8 cellular contexts compared by ENCODE assay signal in the genomic region with DNA sequence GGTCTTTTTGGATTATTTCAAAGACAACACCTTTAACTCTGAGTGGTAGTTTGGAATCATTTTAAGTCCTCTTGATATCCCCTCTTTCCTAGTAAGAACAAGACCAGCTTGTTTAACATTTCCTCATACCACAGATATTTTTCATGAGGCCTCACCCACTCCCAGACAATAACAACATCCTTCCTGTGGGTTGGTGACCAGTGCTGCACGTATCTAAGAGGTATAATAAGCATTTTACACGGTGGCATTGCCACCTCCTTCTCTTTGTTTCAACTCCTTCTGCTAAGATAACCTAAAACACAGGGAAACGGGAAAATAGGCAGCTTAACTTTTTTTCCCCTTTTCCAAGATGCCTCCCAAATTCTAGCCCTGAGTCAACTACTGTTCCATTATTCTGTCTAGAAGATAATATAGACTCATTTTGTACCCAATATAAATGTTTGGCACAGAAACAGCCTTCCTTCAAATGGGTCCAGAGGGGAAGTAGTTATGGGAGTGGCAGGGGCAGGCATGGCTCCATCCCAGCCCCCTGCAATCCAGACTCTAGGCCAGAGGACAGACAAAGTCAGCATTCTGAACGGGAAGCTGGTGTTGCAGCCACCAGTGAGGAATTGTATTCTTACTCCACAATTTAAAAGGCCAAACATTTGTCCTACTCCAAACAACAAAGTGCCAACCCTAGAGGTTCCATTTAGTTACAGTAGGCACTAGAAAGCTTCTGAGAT. TPM values are rescaled to one million over a fixed set of nuclear protein-coding genes. Genes with fewer than 3 reads are reported as not detected.
DNase-seq lines count a peak whose midpoint lies in the region; ATAC-seq and TF ChIP-seq lines count a peak whose summit lies in the region.

No MANE protein-coding gene starts in this region.

- no peaks in the 10 kb centered on the region for H3K9me3 ChIP-seq in skeletal muscle satellite cell (replicated peaks; ENCODE audit: low read length)

- H3K4me2 ChIP-seq in skeletal muscle satellite cell (ENCODE audit: low read length), result peak overlapping the region; percentile 66

- H3K27me3 ChIP-seq in skeletal muscle satellite cell (ENCODE audit: control insufficient read depth, insufficient read depth, low read length), result no peaks in the 10 kb centered on the region

- DNase-seq in GM03348 (ENCODE audit: low spot score) (peak; percentile 59), glomerular visceral epithelial cell (ENCODE audit: extremely low spot score) (peak; percentile 73), islet precursor cell (no peak)

- H3K4me1 ChIP-seq in skeletal muscle satellite cell (ENCODE audit: control insufficient read depth, insufficient read depth, low read length), result peaks cover 93% of the 10 kb centered on the region

- peak overlapping the region; percentile 67 for H3K9ac ChIP-seq in skeletal muscle satellite cell (ENCODE audit: low read depth, low read length)

- peaks cover 17% of the 10 kb centered on the region for H3K36me3 ChIP-seq in skeletal muscle satellite cell (ENCODE audit: insufficient read depth, low read length)

- TF ChIP-seq CTCF in WI38 (IDR thresholded peaks at IDR 0.05; ENCODE audit: low read depth, low read length), result no peak

- peak overlapping the region; percentile 23; the same call in 1 of the 2 replicates for H3K4me3 ChIP-seq in WI38 (ENCODE audit: low read depth, low read length)
- H3K4me3 ChIP-seq in skeletal muscle satellite cell (ENCODE audit: low read length), result peak overlapping the region; percentile 37

- ATAC-seq in GM21526 (IDR thresholded peaks at IDR 0.05; ENCODE audit: low FRiP score, unreplicated experiment) (no peak), GM21576 (IDR thresholded peaks at IDR 0.05; ENCODE audit: unreplicated experiment) (no peak), HG02870 (IDR thresholded peaks at IDR 0.05; ENCODE audit: unreplicated experiment) (no peak)

RNA-seq across cellular contexts. Expression of a gene that starts 28.5 kb away (rescaled TPM):
- 14.0 and 15.0 TPM in 2 replicates for total RNA-seq in skeletal muscle satellite cell (2012; rRNA removed)
